In genomic region chr20:61176874-61177273, GRCh38 we compare ENCODE assay signal across 6 cellular contexts.
"Had no signal": no experiment of that assay in that cellular context is flagged by ENCODE, and none has a peak within 500 bp of the region (broad histone marks: within the 10 kb centered on the region; RNA-seq: fewer than 3 reads in every experiment).

No MANE protein-coding gene starts in this region.

- H3K27ac ChIP-seq: HL-60, KMS-11 had no signal

- H3K4me2 ChIP-seq: KMS-11 had no signal

- ATAC-seq: K562 had no signal

- H3K4me3 ChIP-seq: K562 had no signal

- DNase-seq: IMR-90, KBM-7, KG1 had no signal

- H3K9ac ChIP-seq: KMS-11 had no signal

- FAIRE-seq: K562 had no signal
